8 cellular contexts compared by ENCODE assay signal in the genomic region with DNA sequence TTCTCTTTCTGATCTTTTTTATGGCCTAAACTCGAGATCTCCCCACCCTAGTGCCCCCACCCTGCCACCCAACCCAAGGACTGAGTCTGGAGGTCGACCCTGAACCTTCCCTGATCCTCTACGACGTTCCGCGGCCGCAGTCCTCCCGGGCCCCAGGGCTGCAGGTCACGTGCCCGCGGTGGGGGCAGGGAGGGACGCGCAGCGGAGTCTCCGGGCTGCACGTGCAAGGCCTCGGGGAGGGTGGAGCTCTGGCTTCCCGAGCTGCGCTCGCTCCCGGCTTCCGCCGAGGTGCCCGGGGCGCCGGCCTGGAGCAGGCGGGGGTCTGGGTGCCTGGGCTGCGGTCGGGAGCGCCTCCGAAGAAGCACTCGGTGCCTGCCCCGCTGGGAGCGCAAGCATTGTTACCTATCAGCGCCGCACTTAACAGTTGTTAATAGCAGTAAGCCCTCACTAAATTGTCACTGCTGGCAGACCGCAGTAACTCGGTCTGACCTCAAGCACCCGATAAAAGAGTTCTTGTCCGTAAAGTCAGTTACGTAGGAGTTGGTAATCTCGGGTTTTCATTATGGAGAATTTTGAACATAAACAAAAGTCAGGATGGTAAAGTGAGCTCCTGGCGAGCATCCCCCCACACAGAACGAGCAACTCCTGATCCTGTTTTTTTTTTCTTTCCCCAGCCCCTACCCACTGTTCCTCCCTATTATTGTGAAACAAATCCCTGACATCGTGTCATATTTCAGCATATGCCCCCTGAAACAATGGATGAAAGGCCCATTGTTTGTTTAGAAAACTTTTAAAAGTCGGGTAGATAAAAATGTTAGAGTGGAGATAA.
DNase-seq lines count a peak whose midpoint lies in the region; ATAC-seq and TF ChIP-seq lines count a peak whose summit lies in the region.

No MANE protein-coding gene starts in this region.

- CTCF ChIA-PET in activated CD4-positive, alpha-beta T cell treated with anti-CD3 and anti-CD28 coated beads, Interleukin-2, amount 10 ng/mL, durations not matched to agents 7 days and 5 days (lab: Charles Lee), result interaction anchor here (1.2 to 2.7 kb wide), 5 partner anchors 10 to 215 kb away, joined by 3 to 16 read pairs (median 3); no protein-coding TSS in a partner anchor

- peak overlapping the region; percentile 73 for H3K4me3 Mint-ChIP-seq in activated CD4-positive, alpha-beta T cell treated with anti-CD3 and anti-CD28 coated beads, Interleukin-2, amount 10 ng/mL, durations not matched to agents 7 days and 5 days

- DNase-seq in NCI-H510A (lab: John Stamatoyannopoulos, UW), result peak; percentile 74
- DNase-seq in activated CD4-positive, alpha-beta T cell treated with anti-CD3 and anti-CD28 coated beads, Interleukin-2, amount 10 ng/mL, durations not matched to agents 7 days and 5 days, result peak; percentile 82
- DNase-seq in coronary artery (ENCODE audit: low spot score), result peak; percentile 94
- DNase-seq in stimulated activated CD4-positive, alpha-beta T cell treated with anti-CD3 and anti-CD28 coated beads, Interleukin-15, amount 100 ng/mL, for 24 hours, result peak; percentile 92

- H3K9me3 Mint-ChIP-seq in activated CD4-positive, alpha-beta T cell treated with anti-CD3 and anti-CD28 coated beads, Interleukin-2, amount 10 ng/mL, durations not matched to agents 7 days and 5 days, result no peaks in the 10 kb centered on the region

- peaks cover 2% of the 10 kb centered on the region for H3K36me3 Mint-ChIP-seq in activated CD4-positive, alpha-beta T cell treated with anti-CD3 and anti-CD28 coated beads, Interleukin-2, amount 10 ng/mL, durations not matched to agents 7 days and 5 days (ENCODE audit: low read depth)

- peak overlapping the region; percentile 60 for H3K4me3 ChIP-seq in GM12875 (ENCODE audit: low read depth, low read length)
- peak overlapping the region; percentile 77 for H3K4me3 ChIP-seq in coronary artery

- ATAC-seq in HG03108 (IDR thresholded peaks at IDR 0.05; ENCODE audit: unreplicated experiment) (peak; percentile 50), GM21447 (IDR thresholded peaks at IDR 0.05; ENCODE audit: unreplicated experiment) (no peak)

- no peaks in the 10 kb centered on the region for H3K27me3 ChIP-seq in layer of hippocampus (ENCODE audit: control insufficient read depth, insufficient read depth, low read length)

- H3K4me1 Mint-ChIP-seq in activated CD4-positive, alpha-beta T cell treated with anti-CD3 and anti-CD28 coated beads, Interleukin-2, amount 10 ng/mL, durations not matched to agents 7 days and 5 days, result peaks cover 25% of the 10 kb centered on the region

- POLR2A ChIA-PET in activated CD4-positive, alpha-beta T cell treated with anti-CD3 and anti-CD28 coated beads, Interleukin-2, amount 10 ng/mL, durations not matched to agents 7 days and 5 days (lab: Charles Lee), result interaction anchor here (1.0 kb wide), 2 partner anchors 70 to 71 kb away, joined by 3 to 4 read pairs; a partner anchor contains a TSS

- H3K27ac ChIP-seq in coronary artery (peak overlapping the region; percentile 88 to 93), layer of hippocampus (ENCODE audit: low read depth, low read length) (peak overlapping the region; percentile 73)

- TF ChIP-seq CTCF in GM12875 (IDR thresholded peaks at IDR 0.05; ENCODE audit: borderline replicate concordance, insufficient read depth, low read depth, low read length) (no peak), coronary artery (IDR thresholded peaks at IDR 0.05) (no peak)

- peaks cover 14% of the 10 kb centered on the region for H3K27me3 Mint-ChIP-seq in activated CD4-positive, alpha-beta T cell treated with anti-CD3 and anti-CD28 coated beads, Interleukin-2, amount 10 ng/mL, durations not matched to agents 7 days and 5 days

- peak overlapping the region; percentile 94 for H3K27ac Mint-ChIP-seq in activated CD4-positive, alpha-beta T cell treated with anti-CD3 and anti-CD28 coated beads, Interleukin-2, amount 10 ng/mL, durations not matched to agents 7 days and 5 days
